9 cellular contexts compared by ENCODE assay signal in the genomic region with DNA sequence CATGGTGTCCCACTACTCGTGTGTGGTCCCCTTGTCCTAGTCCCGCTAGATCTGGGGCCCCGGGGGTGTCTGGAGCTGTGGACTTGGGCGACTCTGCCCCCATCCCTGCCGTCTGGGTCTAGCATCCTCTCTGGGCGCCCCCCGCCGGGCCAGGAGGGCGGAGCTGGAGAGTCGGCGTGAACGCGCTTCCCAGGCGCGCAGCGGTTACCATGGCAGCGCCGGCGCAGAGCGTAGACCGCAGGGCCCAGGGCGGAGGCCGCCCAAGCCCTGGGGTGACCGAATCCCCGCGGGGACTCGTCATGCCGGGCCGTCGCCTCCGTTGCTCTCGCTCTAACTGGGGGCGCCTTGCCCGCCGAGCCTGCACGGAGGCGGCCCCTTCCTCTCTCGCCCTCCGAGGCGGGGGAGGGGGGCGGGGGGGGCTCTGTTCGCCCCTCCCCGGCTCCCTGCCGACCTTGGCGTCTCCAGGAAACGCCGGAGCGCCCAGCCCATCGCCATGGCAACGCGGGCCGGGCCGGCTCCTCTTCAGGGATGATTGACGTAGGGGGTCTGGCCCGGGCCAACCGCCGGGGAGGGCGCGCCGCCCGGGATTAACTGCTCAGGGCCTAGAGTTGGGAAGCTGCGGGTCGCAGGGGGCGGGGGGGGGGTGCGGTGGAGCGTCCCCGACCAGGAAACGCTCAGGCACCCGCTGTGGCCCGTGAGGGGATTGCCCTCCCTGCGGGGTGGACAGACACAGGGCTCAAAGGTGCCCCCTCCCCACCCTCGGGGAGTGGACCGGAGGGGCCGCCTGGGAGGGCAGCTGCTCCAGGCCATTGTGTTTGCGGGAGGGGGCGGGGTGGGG. TPM values are rescaled to one million over a fixed set of nuclear protein-coding genes. Genes with fewer than 3 reads are reported as not detected.
DNase-seq lines count a peak whose midpoint lies in the region; ATAC-seq and TF ChIP-seq lines count a peak whose summit lies in the region.
"Had no signal": no experiment of that assay in that cellular context is flagged by ENCODE, and none has a peak within 500 bp of the region (broad histone marks: within the 10 kb centered on the region; RNA-seq: fewer than 3 reads in every experiment).

No MANE protein-coding gene starts in this region.

- no peak for TF ChIP-seq CTCF in GM12864 (IDR thresholded peaks at IDR 0.05; ENCODE audit: low read depth, low read length, missing control alignments)
- TF ChIP-seq CTCF in endothelial cell (IDR thresholded peaks at IDR 0.05; ENCODE audit: unreplicated experiment) = no peak

- no peak overlapping the region for H3K4me3 Mint-ChIP-seq in endothelial cell (ENCODE audit: unreplicated experiment)
- H3K4me3 Mint-ChIP-seq in stimulated activated memory B cell treated with anti-CD40 and anti-IgM and Interleukin-4, amounts not matched to agents 10 μg/mL and 1 μg/mL and 100 μg/mL, for 72 hours = peak overlapping the region; percentile 66

- H3K27ac Mint-ChIP-seq in endothelial cell (ENCODE audit: unreplicated experiment) = no peak overlapping the region
- H3K27ac Mint-ChIP-seq in stimulated activated memory B cell treated with anti-CD40 and anti-IgM and Interleukin-4, amounts not matched to agents 10 μg/mL and 1 μg/mL and 100 μg/mL, for 72 hours = peak overlapping the region; percentile 66

- peaks cover 2% of the 10 kb centered on the region for H3K4me1 Mint-ChIP-seq in endothelial cell (ENCODE audit: unreplicated experiment)
- peaks cover 41% of the 10 kb centered on the region for H3K4me1 Mint-ChIP-seq in stimulated activated memory B cell treated with anti-CD40 and anti-IgM and Interleukin-4, amounts not matched to agents 10 μg/mL and 1 μg/mL and 100 μg/mL, for 72 hours

- H3K9me3 ChIP-seq in mononuclear cell (ENCODE audit: low read depth, low read length) = no peaks in the 10 kb centered on the region

- DNase-seq in GM12864 (ENCODE audit: low read depth) (no peak), NCI-H345 (lab: John Stamatoyannopoulos, UW) (peak; percentile 87), endothelial cell (ENCODE audit: low spot score) (peak; percentile 83), AML-193 (lab: John Stamatoyannopoulos, UW) (no peak)
- DNase-seq in activated CD8-positive, alpha-beta memory T cell treated with anti-CD3 and anti-CD28 coated beads, Interleukin-2, amount 50 U/mL, for 1 hour (ENCODE audit: extremely low read depth) = peak; percentile 60

- H3K27me3 Mint-ChIP-seq in endothelial cell (ENCODE audit: unreplicated experiment) = peaks cover 7% of the 10 kb centered on the region
- no peaks in the 10 kb centered on the region for H3K27me3 Mint-ChIP-seq in stimulated activated memory B cell treated with anti-CD40 and anti-IgM and Interleukin-4, amounts not matched to agents 10 μg/mL and 1 μg/mL and 100 μg/mL, for 72 hours

- no peaks in the 10 kb centered on the region for H3K36me3 Mint-ChIP-seq in endothelial cell (ENCODE audit: low read depth, unreplicated experiment)
- H3K36me3 Mint-ChIP-seq in stimulated activated memory B cell treated with anti-CD40 and anti-IgM and Interleukin-4, amounts not matched to agents 10 μg/mL and 1 μg/mL and 100 μg/mL, for 72 hours = no peaks in the 10 kb centered on the region

- no peaks in the 10 kb centered on the region for H3K9me3 Mint-ChIP-seq in endothelial cell (ENCODE audit: unreplicated experiment)
- H3K9me3 Mint-ChIP-seq in stimulated activated memory B cell treated with anti-CD40 and anti-IgM and Interleukin-4, amounts not matched to agents 10 μg/mL and 1 μg/mL and 100 μg/mL, for 72 hours = no peaks in the 10 kb centered on the region

- peaks cover 36% of the 10 kb centered on the region for H3K4me1 ChIP-seq in mononuclear cell (ENCODE audit: insufficient read depth, low read length)

- no peaks in the 10 kb centered on the region for H3K27me3 ChIP-seq in mononuclear cell (ENCODE audit: insufficient read depth, low read length)

- ATAC-seq in HG02870 (IDR thresholded peaks at IDR 0.05; ENCODE audit: unreplicated experiment) = peak; percentile 56
- ATAC-seq in stimulated activated memory B cell treated with anti-CD40 and anti-IgM and Interleukin-4, amounts not matched to agents 10 μg/mL and 1 μg/mL and 100 μg/mL, for 72 hours = peak; percentile 83

- peak overlapping the region; percentile 28 for H3K4me3 ChIP-seq in GM12864 (ENCODE audit: low read depth, low read length)
- peak overlapping the region; percentile 26 for H3K4me3 ChIP-seq in mononuclear cell (ENCODE audit: low read length)

RNA-seq across cellular contexts. Expression of a gene that starts 8.9 kb away (rescaled TPM):
- total RNA-seq in endothelial cell (ENCODE audit: unreplicated experiment) = 68.5 TPM
- total RNA-seq in mononuclear cell = 7.8 TPM

RNA-seq across cellular contexts. Expression of a gene that starts 9.9 kb away (rescaled TPM):
- 60.7 TPM for total RNA-seq in endothelial cell (ENCODE audit: unreplicated experiment)
- 46.2 TPM for total RNA-seq in mononuclear cell

RNA-seq across cellular contexts. Expression of a gene that starts 31.6 kb away (rescaled TPM):
- total RNA-seq in endothelial cell (ENCODE audit: unreplicated experiment) (not detected), mononuclear cell (32.7 TPM)
- total RNA-seq: glomerular endothelial cell had no signal

RNA-seq across cellular contexts. Expression of a gene that starts 43.1 kb away (rescaled TPM):
- total RNA-seq in endothelial cell (ENCODE audit: unreplicated experiment) (1.3 TPM), mononuclear cell (not detected)

Comparison
In these comparisons a context has a peak if more than half of its experiments do, and no peak if none do; other contexts are left out.
1. DNase-seq: peak in NCI-H345 (single experiment), activated CD8-positive, alpha-beta memory T cell treated with anti-CD3 and anti-CD28 coated beads, Interleukin-2, amount 50 U/mL, for 1 hour (single experiment) and endothelial cell (single experiment); none in GM12864 (single experiment) and AML-193 (0 of 2).
2. RNA of a gene that starts 31.6 kb away (total RNA-seq): 32.7 TPM in mononuclear cell (single experiment); not detected in endothelial cell (single experiment); every median in the first group is over 10 times any median in the second.